In genomic region chr11:65576232-65576866, GRCh38 we compare ENCODE assay signal across 8 cellular contexts. TPM values are rescaled to one million over a fixed set of nuclear protein-coding genes. Genes with fewer than 3 reads are reported as not detected.
DNase-seq lines count a peak whose midpoint lies in the region; ATAC-seq and TF ChIP-seq lines count a peak whose summit lies in the region.

No MANE protein-coding gene starts in this region.

- peak overlapping the region; percentile 85 to 99 (median 93) for H3K4me3 Mint-ChIP-seq in naive B cell

- no peaks in the 10 kb centered on the region for H3K27me3 Mint-ChIP-seq in naive B cell

- peaks cover 41 to 62% (median 62%) of the 10 kb centered on the region in 3 donors for H3K4me1 Mint-ChIP-seq in naive B cell

- peaks cover 0 to 6% of the 10 kb centered on the region in 2 donors for H3K36me3 Mint-ChIP-seq in naive B cell

- H3K4me3 ChIP-seq in AG09309 (ENCODE audit: control insufficient read depth, low read depth, low read length) (peak overlapping the region; percentile 86), LNCaP clone FGC (ENCODE audit: low read depth, low read length) (peak overlapping the region; percentile 49), choroid plexus epithelial cell (ENCODE audit: low read depth, low read length) (peak overlapping the region; percentile 60)

- H3K9me3 Mint-ChIP-seq in naive B cell = no peaks in the 10 kb centered on the region

- H3K27ac Mint-ChIP-seq in naive B cell = peak overlapping the region; percentile 95 to 99 (median 99)

- DNase-seq in AG09309 (ENCODE audit: low read depth) = no peak
- DNase-seq in LNCaP clone FGC (ENCODE audit: low read depth) = no peak
- no peak for DNase-seq in choroid plexus epithelial cell (ENCODE audit: low read depth)
- no peak for DNase-seq in naive B cell
- no peak for DNase-seq in NCI-H69 (lab: John Stamatoyannopoulos, UW)
- DNase-seq in NAMALWA (ENCODE audit: low spot score) = no peak

- TF ChIP-seq CTCF in AG09309 (IDR thresholded peaks at IDR 0.05; ENCODE audit: control insufficient read depth, insufficient read depth, low read depth, low read length, missing control alignments) (no peak), LNCaP clone FGC (IDR thresholded peaks at IDR 0.05; ENCODE audit: control insufficient read depth, extremely low read depth, insufficient read depth) (no peak), choroid plexus epithelial cell (conservative IDR thresholded peaks at IDR 0.05; ENCODE audit: low read depth, low read length) (no peak)

- ATAC-seq in naive B cell (ENCODE audit: low read depth in 2 of 2) (no peak), HG02678 (IDR thresholded peaks at IDR 0.05; ENCODE audit: unreplicated experiment) (no peak), HG02938 (IDR thresholded peaks at IDR 0.05; ENCODE audit: unreplicated experiment) (no peak)

RNA-seq across cellular contexts. Expression of gene EHBP1L1, which starts 0.5 kb away (rescaled TPM):
- 10 to 100 TPM in 4 of 6 donors, 1 to 10 TPM in 2; 5.5 to 18.3 (median 11.6) TPM for polyA plus RNA-seq in naive B cell (ENCODE audit: low read depth in 6 of 6)

RNA-seq across cellular contexts. Expression of gene FAM89B, which starts 4.0 kb away (rescaled TPM):
- 10 to 100 TPM; 44.3 to 82.6 (median 61.8) TPM for polyA plus RNA-seq in naive B cell (ENCODE audit: low read depth in 6 of 6)

RNA-seq across cellular contexts. Expression of gene ZNRD2, which starts 6.1 kb away (rescaled TPM):
- 10 to 100 TPM; 56.9 to 74.5 (median 69.8) TPM for polyA plus RNA-seq in naive B cell (ENCODE audit: low read depth in 6 of 6)

RNA-seq across cellular contexts. Expression of gene LTBP3, which starts 18.2 kb away (rescaled TPM):
- 10 to 100 TPM; 12.5 to 40.5 (median 23.0) TPM for polyA plus RNA-seq in naive B cell (ENCODE audit: low read depth in 6 of 6)

RNA-seq across cellular contexts. Expression of gene KCNK7, which starts 19.3 kb away (rescaled TPM):
- not detected for polyA plus RNA-seq in naive B cell (ENCODE audit: low read depth in 6 of 6)
